8 cellular contexts compared by ENCODE assay signal in the genomic region with DNA sequence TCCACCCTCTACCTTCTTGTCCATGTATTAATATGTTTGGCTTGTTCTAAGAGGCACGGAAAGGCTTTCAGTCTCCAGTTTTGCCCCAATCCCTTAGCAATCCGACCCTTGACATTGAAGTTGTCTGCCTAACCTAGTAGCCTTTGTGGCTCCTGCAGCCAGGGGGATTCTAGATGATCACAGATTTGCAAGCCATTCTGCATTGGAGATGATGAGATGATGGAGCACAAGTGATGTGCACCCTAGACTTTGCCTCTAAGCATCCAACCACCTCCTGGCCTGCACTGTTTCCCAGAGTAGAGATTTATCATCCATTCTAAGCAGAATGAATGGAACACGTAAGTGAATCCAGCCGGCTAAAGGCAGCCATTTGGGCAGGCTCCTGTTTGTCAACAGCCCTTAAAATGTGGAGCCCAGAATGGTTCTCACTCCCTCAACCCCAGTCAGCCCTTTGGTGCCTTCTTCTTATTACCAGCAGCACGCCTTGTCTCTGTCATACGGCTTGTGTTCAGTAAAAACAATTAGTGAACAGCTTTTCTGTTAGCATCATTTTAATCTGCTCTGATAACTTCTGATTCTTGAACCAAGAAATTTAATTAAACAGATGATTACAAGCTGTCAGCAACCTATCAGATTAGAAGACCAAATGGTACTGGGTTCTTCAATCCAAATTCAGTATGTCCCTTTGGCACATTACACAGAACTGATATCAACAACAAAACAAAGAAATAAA. TPM values are rescaled to one million over a fixed set of nuclear protein-coding genes. Genes with fewer than 3 reads are reported as not detected.
DNase-seq lines count a peak whose midpoint lies in the region; ATAC-seq, FAIRE-seq and TF ChIP-seq lines count a peak whose summit lies in the region.

No MANE protein-coding gene starts in this region.

- H4K20me1 ChIP-seq in OCI-LY1 (ENCODE audit: insufficient read depth, low read length): no peaks in the 10 kb centered on the region

- H3K4me1 ChIP-seq in OCI-LY1 (ENCODE audit: insufficient read depth, low read length, severe bottlenecking) (peaks cover 100% of the 10 kb centered on the region), skeletal muscle satellite cell (ENCODE audit: control insufficient read depth, insufficient read depth, low read length) (peaks cover 59% of the 10 kb centered on the region)

- TF ChIP-seq CTCF in OCI-LY1 (IDR thresholded peaks at IDR 0.05; ENCODE audit: low read length): no peak
- no peak for TF ChIP-seq CTCF in coronary artery (IDR thresholded peaks at IDR 0.05)
- no peak for TF ChIP-seq CTCF in GM13977 (IDR thresholded peaks at IDR 0.05; ENCODE audit: extremely low read depth, insufficient read depth, missing control alignments)

- H3K27ac ChIP-seq in OCI-LY1 (ENCODE audit: low read depth, low read length, poor library complexity, severe bottlenecking): peak overlapping the region; percentile 95
- H3K27ac ChIP-seq in coronary artery: peak overlapping the region; percentile 87 to 98

- H3K9me3 ChIP-seq in OCI-LY1 (ENCODE audit: low read length): no peaks in the 10 kb centered on the region
- no peaks in the 10 kb centered on the region for H3K9me3 ChIP-seq in skeletal muscle satellite cell (replicated peaks; ENCODE audit: low read length)

- H3K27me3 ChIP-seq in OCI-LY1 (ENCODE audit: insufficient read depth, low read length) (no peaks in the 10 kb centered on the region), skeletal muscle satellite cell (ENCODE audit: control insufficient read depth, insufficient read depth, low read length) (no peaks in the 10 kb centered on the region)

- H2AFZ ChIP-seq in OCI-LY1 (ENCODE audit: low read length): no peak overlapping the region

- H3F3A ChIP-seq in OCI-LY1 (ENCODE audit: insufficient read depth, low read length): peaks cover 12% of the 10 kb centered on the region

- H3K4me3 ChIP-seq in OCI-LY1 (ENCODE audit: low read depth, low read length, poor library complexity, severe bottlenecking) (peak overlapping the region; percentile 18), coronary artery (peak overlapping the region; percentile 5), skeletal muscle satellite cell (ENCODE audit: low read length) (peak overlapping the region; percentile 6)

- H3K79me2 ChIP-seq in OCI-LY1 (ENCODE audit: insufficient read depth, low read length): no peaks in the 10 kb centered on the region

- no peaks in the 10 kb centered on the region for H3K36me3 ChIP-seq in OCI-LY1 (ENCODE audit: insufficient read depth, low read length)
- H3K36me3 ChIP-seq in skeletal muscle satellite cell (ENCODE audit: insufficient read depth, low read length): no peaks in the 10 kb centered on the region

- H3K4me2 ChIP-seq in OCI-LY1 (ENCODE audit: low read length) (peak overlapping the region; percentile 52), skeletal muscle satellite cell (ENCODE audit: low read length) (peak overlapping the region; percentile 68)

- no peaks in the 10 kb centered on the region for H3K9me2 ChIP-seq in OCI-LY1 (ENCODE audit: low read depth, low read length)

- TF ChIP-seq POLR2A in GM12891 (IDR thresholded peaks at IDR 0.05; ENCODE audit: low read depth, low read length): 0 out of 2 replicates have a peak, but pooled peaks have one; percentile 17

- FAIRE-seq in GM12891 (lab: Jason Lieb, UNC): peak; percentile 72

- ATAC-seq in GM18858 (IDR thresholded peaks at IDR 0.05; ENCODE audit: unreplicated experiment): no peak

- H3K9ac ChIP-seq in OCI-LY1 (ENCODE audit: low read length) (peak overlapping the region; percentile 56), skeletal muscle satellite cell (ENCODE audit: low read depth, low read length) (peak overlapping the region; percentile 58)

- DNase-seq in GM12891 (ENCODE audit: insufficient read length, low spot score) (no peak), coronary artery (ENCODE audit: low spot score) (peak; percentile 69), GM13977 (ENCODE audit: low spot score) (no peak), NCI-H1436 treated with DMSO at 0.1 percent for 48 hours (lab: John Stamatoyannopoulos, UW) (no peak), COR-L47 (lab: John Stamatoyannopoulos, UW) (no peak)

- in situ Hi-C loops in GM13977 (cut with MboI; ENCODE audit: low pct_unique_long_range_greater_than_20kb, low sequenced_read_pairs, unreplicated experiment): loop anchor here (25.0 kb wide), 1 partner anchor 170 kb away; no protein-coding TSS in a partner anchor

TF ChIP-seq in GM12891, 5 proteins besides CTCF, POLR2A, EP300 and RAD21:
- no peak for TF ChIP-seq POU2F2 (IDR thresholded peaks at IDR 0.05; ENCODE audit: low read depth, low read length)
- peak; percentile 47; the same call in 1 of the 2 replicates for TF ChIP-seq POLR2AphosphoS5 (IDR thresholded peaks at IDR 0.05; ENCODE audit: low read depth, low read length)
TF ChIP-seq in GM12891: peak in this region for 1.

RNA-seq across cellular contexts. Expression of a gene that starts 5.7 kb away (rescaled TPM):
- polyA plus RNA-seq in GM12891 (2012; ENCODE audit: low read depth, missing spikeins): 107 TPM
- 1.1 and 4.1 TPM in 2 replicates for total RNA-seq in skeletal muscle satellite cell (2012; rRNA removed)

RNA-seq across cellular contexts. Expression of a gene that starts 55.3 kb away (rescaled TPM):
- polyA plus RNA-seq in GM12891 (2012; ENCODE audit: low read depth, missing spikeins): 65.4 TPM
- total RNA-seq in skeletal muscle satellite cell (2012; rRNA removed): 21.0 and 25.8 TPM in 2 replicates
